In the genomic region with DNA sequence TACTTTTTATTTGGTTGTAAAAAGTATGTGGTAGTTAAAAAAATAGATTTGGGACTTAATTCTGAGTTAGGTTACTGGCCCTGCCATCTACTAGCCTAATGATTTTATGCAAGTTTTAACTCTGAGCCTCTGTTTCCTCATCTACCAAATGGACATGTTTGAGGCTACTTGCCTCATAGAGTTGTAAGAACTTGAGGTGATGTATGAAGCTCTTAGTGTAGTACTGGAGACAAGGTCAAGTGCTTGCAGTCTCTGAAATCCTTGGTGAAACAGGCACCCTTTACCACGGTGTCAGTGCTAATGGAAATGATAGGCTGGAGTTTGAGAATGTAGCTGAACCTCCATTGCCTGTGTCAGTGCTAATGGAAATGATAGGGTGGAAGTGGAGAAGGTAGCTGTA, we compare ENCODE assay signal across 20 cellular contexts. TPM values are rescaled to one million over a fixed set of nuclear protein-coding genes. Genes with fewer than 3 reads are reported as not detected.
DNase-seq lines count a peak whose midpoint lies in the region; ATAC-seq and TF ChIP-seq lines count a peak whose summit lies in the region.
"Had no signal": no experiment of that assay in that cellular context is flagged by ENCODE, and none has a peak within 500 bp of the region (broad histone marks: within the 10 kb centered on the region; RNA-seq: fewer than 3 reads in every experiment).

No MANE protein-coding gene starts in this region.

- H3K9me3 ChIP-seq in SK-N-MC (ENCODE audit: low read depth, low read length) (no peaks in the 10 kb centered on the region), upper lobe of left lung (no peaks in the 10 kb centered on the region), SJCRH30 (replicated peaks) (no peaks in the 10 kb centered on the region)
- H3K9me3 ChIP-seq: heart left ventricle, MG63, right atrium auricular region had no signal

- H3K4me1 Mint-ChIP-seq in activated naive CD4-positive, alpha-beta T cell treated with anti-CD3 and anti-CD28 coated beads for 36 hours (ENCODE audit: low read depth), result peaks cover 23% of the 10 kb centered on the region
- H3K4me1 Mint-ChIP-seq in activated naive CD4-positive, alpha-beta T cell treated with anti-CD3 and anti-CD28 coated beads, Interleukin-2, amount 10 ng/mL, durations not matched to agents 7 days and 5 days, result peaks cover 22% of the 10 kb centered on the region
- peaks cover 12% of the 10 kb centered on the region for H3K4me1 Mint-ChIP-seq in memory B cell
- H3K4me1 Mint-ChIP-seq in activated T-helper 1 cell treated with anti-CD3 and anti-CD28 coated beads, Interleukin-12 subunit alpha, Interleukin-12 subunit beta, Interleukin-2, Interleukin-4 antibody, amounts not matched to agents 30 ng/mL and 10 ng/mL and 1 ng/mL, durations not matched to agents 14 hours and 24 hours and 36 hours (ENCODE audit: low read depth), result peaks cover 20% of the 10 kb centered on the region

- H3K4me1 ChIP-seq in upper lobe of left lung (peaks cover 31 to 41% (median 36%) of the 10 kb centered on the region in 4 donors), SJCRH30 (no peaks in the 10 kb centered on the region)

- DNase-seq in activated naive CD4-positive, alpha-beta T cell treated with anti-CD3 and anti-CD28 coated beads for 36 hours, result no peak
- no peak for DNase-seq in activated naive CD4-positive, alpha-beta T cell treated with anti-CD3 and anti-CD28 coated beads, Interleukin-2, amount 10 ng/mL, durations not matched to agents 7 days and 5 days
- no peak for DNase-seq in SK-N-MC (ENCODE audit: low read depth, low spot score)
- DNase-seq in memory B cell (ENCODE audit: low spot score in 2 of 2), result no peak
- no peak for DNase-seq in upper lobe of left lung
- no peak for DNase-seq in activated T-helper 1 cell treated with anti-CD3 and anti-CD28 coated beads, Interleukin-12 subunit alpha, Interleukin-12 subunit beta, Interleukin-2, Interleukin-4 antibody, amounts not matched to agents 30 ng/mL and 10 ng/mL and 1 ng/mL, durations not matched to agents 14 hours and 24 hours and 36 hours (ENCODE audit: low spot score)
- DNase-seq in stimulated activated CD4-positive, alpha-beta T cell treated with anti-CD3 and anti-CD28 coated beads, Interleukin-12 subunit alpha, Interleukin-12 subunit beta, amount 100 ng/mL, for 4 hours, result no peak
- no peak for DNase-seq in SJCRH30
- DNase-seq: activated CD4-positive, CD25-positive, alpha-beta regulatory T cell; activated CD8-positive, alpha-beta memory T cell treated with anti-CD3 and anti-CD28 coated beads, Interleukin-2, amount 10 ng/mL, durations not matched to agents 7 days and 5 days; activated effector memory CD4-positive, alpha-beta T cell treated with anti-CD3 and anti-CD28 coated beads, Interleukin-2, amount 50 U/mL, for 16 hours; EL; MG63; NCI-H1694; NCI-H226; stimulated activated CD4-positive, alpha-beta T cell treated with anti-CD3 and anti-CD28 coated beads, Interleukin-15, amount 100 ng/mL, for 24 hours had no signal

- peak overlapping the region; percentile 8 for H3K27ac Mint-ChIP-seq in activated naive CD4-positive, alpha-beta T cell treated with anti-CD3 and anti-CD28 coated beads for 36 hours
- no peak overlapping the region for H3K27ac Mint-ChIP-seq in activated naive CD4-positive, alpha-beta T cell treated with anti-CD3 and anti-CD28 coated beads, Interleukin-2, amount 10 ng/mL, durations not matched to agents 7 days and 5 days
- H3K27ac Mint-ChIP-seq in memory B cell, result peak overlapping the region; percentile 31
- no peak overlapping the region for H3K27ac Mint-ChIP-seq in activated T-helper 1 cell treated with anti-CD3 and anti-CD28 coated beads, Interleukin-12 subunit alpha, Interleukin-12 subunit beta, Interleukin-2, Interleukin-4 antibody, amounts not matched to agents 30 ng/mL and 10 ng/mL and 1 ng/mL, durations not matched to agents 14 hours and 24 hours and 36 hours
- H3K27ac Mint-ChIP-seq: activated CD8-positive, alpha-beta memory T cell treated with anti-CD3 and anti-CD28 coated beads, Interleukin-2, amount 10 ng/mL, durations not matched to agents 7 days and 5 days; stimulated activated effector memory CD8-positive, alpha-beta T cell treated with anti-CD3 and anti-CD28 coated beads, Interleukin-12 subunit alpha, Interleukin-12 subunit beta, amount 100 ng/mL, for 72 hours had no signal

- intact Hi-C loops in activated naive CD4-positive, alpha-beta T cell treated with anti-CD3 and anti-CD28 coated beads for 36 hours (cut with micrococcal nuclease), result no loop called here
- intact Hi-C loops in activated T-helper 1 cell treated with anti-CD3 and anti-CD28 coated beads, Interleukin-12 subunit alpha, Interleukin-12 subunit beta, Interleukin-2, Interleukin-4 antibody, amounts not matched to agents 30 ng/mL and 10 ng/mL and 1 ng/mL, durations not matched to agents 14 hours and 24 hours and 36 hours (cut with micrococcal nuclease), result no loop called here

- H3K36me3 Mint-ChIP-seq in activated naive CD4-positive, alpha-beta T cell treated with anti-CD3 and anti-CD28 coated beads for 36 hours (ENCODE audit: low read depth), result peaks cover 5% of the 10 kb centered on the region
- peaks cover 6% of the 10 kb centered on the region for H3K36me3 Mint-ChIP-seq in activated naive CD4-positive, alpha-beta T cell treated with anti-CD3 and anti-CD28 coated beads, Interleukin-2, amount 10 ng/mL, durations not matched to agents 7 days and 5 days
- H3K36me3 Mint-ChIP-seq in memory B cell, result peaks cover 5% of the 10 kb centered on the region
- H3K36me3 Mint-ChIP-seq in activated T-helper 1 cell treated with anti-CD3 and anti-CD28 coated beads, Interleukin-12 subunit alpha, Interleukin-12 subunit beta, Interleukin-2, Interleukin-4 antibody, amounts not matched to agents 30 ng/mL and 10 ng/mL and 1 ng/mL, durations not matched to agents 14 hours and 24 hours and 36 hours (ENCODE audit: low read depth), result peaks cover 7% of the 10 kb centered on the region

- no peak overlapping the region for H3K4me3 Mint-ChIP-seq in activated naive CD4-positive, alpha-beta T cell treated with anti-CD3 and anti-CD28 coated beads for 36 hours
- no peak overlapping the region for H3K4me3 Mint-ChIP-seq in activated naive CD4-positive, alpha-beta T cell treated with anti-CD3 and anti-CD28 coated beads, Interleukin-2, amount 10 ng/mL, durations not matched to agents 7 days and 5 days
- no peak overlapping the region for H3K4me3 Mint-ChIP-seq in memory B cell
- no peak overlapping the region for H3K4me3 Mint-ChIP-seq in activated T-helper 1 cell treated with anti-CD3 and anti-CD28 coated beads, Interleukin-12 subunit alpha, Interleukin-12 subunit beta, Interleukin-2, Interleukin-4 antibody, amounts not matched to agents 30 ng/mL and 10 ng/mL and 1 ng/mL, durations not matched to agents 14 hours and 24 hours and 36 hours
- H3K4me3 Mint-ChIP-seq: activated CD8-positive, alpha-beta memory T cell treated with anti-CD3 and anti-CD28 coated beads, Interleukin-2, amount 10 ng/mL, durations not matched to agents 7 days and 5 days; stimulated activated effector memory CD8-positive, alpha-beta T cell treated with anti-CD3 and anti-CD28 coated beads, Interleukin-12 subunit alpha, Interleukin-12 subunit beta, amount 100 ng/mL, for 72 hours had no signal

- no peak overlapping the region for H3K9ac ChIP-seq in SK-N-MC (ENCODE audit: insufficient read length)

- TF ChIP-seq EP300 in upper lobe of left lung (IDR thresholded peaks at IDR 0.05), result no peak

- H3K9me3 Mint-ChIP-seq in activated naive CD4-positive, alpha-beta T cell treated with anti-CD3 and anti-CD28 coated beads for 36 hours, result no peaks in the 10 kb centered on the region
- H3K9me3 Mint-ChIP-seq in activated naive CD4-positive, alpha-beta T cell treated with anti-CD3 and anti-CD28 coated beads, Interleukin-2, amount 10 ng/mL, durations not matched to agents 7 days and 5 days, result no peaks in the 10 kb centered on the region
- H3K9me3 Mint-ChIP-seq in memory B cell, result no peaks in the 10 kb centered on the region
- H3K9me3 Mint-ChIP-seq in activated T-helper 1 cell treated with anti-CD3 and anti-CD28 coated beads, Interleukin-12 subunit alpha, Interleukin-12 subunit beta, Interleukin-2, Interleukin-4 antibody, amounts not matched to agents 30 ng/mL and 10 ng/mL and 1 ng/mL, durations not matched to agents 14 hours and 24 hours and 36 hours, result no peaks in the 10 kb centered on the region
- H3K9me3 Mint-ChIP-seq: stimulated activated effector memory CD8-positive, alpha-beta T cell treated with anti-CD3 and anti-CD28 coated beads, Interleukin-12 subunit alpha, Interleukin-12 subunit beta, amount 100 ng/mL, for 72 hours had no signal

- H3K36me3 ChIP-seq in SK-N-MC (ENCODE audit: insufficient read depth, low read length), result no peaks in the 10 kb centered on the region
- no peaks in the 10 kb centered on the region for H3K36me3 ChIP-seq in upper lobe of left lung
- H3K36me3 ChIP-seq in SJCRH30, result peaks cover 10% of the 10 kb centered on the region; the same call in 1 of the 2 replicates
- H3K36me3 ChIP-seq: MG63, right atrium auricular region had no signal

- TF ChIP-seq POLR2A in upper lobe of left lung (IDR thresholded peaks at IDR 0.05), result no peak

- H3K27me3 Mint-ChIP-seq in activated naive CD4-positive, alpha-beta T cell treated with anti-CD3 and anti-CD28 coated beads for 36 hours (ENCODE audit: low read depth), result no peaks in the 10 kb centered on the region
- H3K27me3 Mint-ChIP-seq in activated naive CD4-positive, alpha-beta T cell treated with anti-CD3 and anti-CD28 coated beads, Interleukin-2, amount 10 ng/mL, durations not matched to agents 7 days and 5 days, result no peaks in the 10 kb centered on the region
- H3K27me3 Mint-ChIP-seq in memory B cell, result no peaks in the 10 kb centered on the region
- H3K27me3 Mint-ChIP-seq in activated T-helper 1 cell treated with anti-CD3 and anti-CD28 coated beads, Interleukin-12 subunit alpha, Interleukin-12 subunit beta, Interleukin-2, Interleukin-4 antibody, amounts not matched to agents 30 ng/mL and 10 ng/mL and 1 ng/mL, durations not matched to agents 14 hours and 24 hours and 36 hours (ENCODE audit: insufficient read depth), result no peaks in the 10 kb centered on the region
- H3K27me3 Mint-ChIP-seq: activated CD8-positive, alpha-beta memory T cell treated with anti-CD3 and anti-CD28 coated beads, Interleukin-2, amount 10 ng/mL, durations not matched to agents 7 days and 5 days had no signal

- H3K27ac ChIP-seq in SK-N-MC (peak overlapping the region; percentile 42; the same call in 1 of the 2 replicates), upper lobe of left lung (peak overlapping the region; percentile 47 to 78 (median 64)), SJCRH30 (no peak overlapping the region)

- CTCF ChIA-PET in activated naive CD4-positive, alpha-beta T cell treated with anti-CD3 and anti-CD28 coated beads for 36 hours (lab: Charles Lee), result interaction anchor here (0.6 to 1.5 kb wide), 3 partner anchors 25 to 342 kb away, joined by 3 to 4 read pairs (median 4); no protein-coding TSS in a partner anchor
- CTCF ChIA-PET in activated naive CD4-positive, alpha-beta T cell treated with anti-CD3 and anti-CD28 coated beads, Interleukin-2, amount 10 ng/mL, durations not matched to agents 7 days and 5 days (lab: Charles Lee), result interaction anchor here (0.9 to 1.4 kb wide), 2 partner anchors 10 to 18 kb away, joined by 3 to 5 read pairs; no protein-coding TSS in a partner anchor

- H3K27me3 ChIP-seq in upper lobe of left lung, result no peaks in the 10 kb centered on the region
- H3K27me3 ChIP-seq in SJCRH30, result no peaks in the 10 kb centered on the region
- H3K27me3 ChIP-seq: heart left ventricle, MG63, right atrium auricular region had no signal

- TF ChIP-seq CTCF in upper lobe of left lung (IDR thresholded peaks at IDR 0.05), result no peak

- H3K4me3 ChIP-seq in SK-N-MC, result no peak overlapping the region
- H3K4me3 ChIP-seq in upper lobe of left lung, result no peak overlapping the region
- no peak overlapping the region for H3K4me3 ChIP-seq in SJCRH30
- H3K4me3 ChIP-seq: lung, MG63, right atrium auricular region had no signal

- 63 to 70% methylated on average over 1 of the region's 1 CpG for WGBS in upper lobe of left lung, 2 donors

- ATAC-seq in memory B cell (ENCODE audit: low read depth), result no peak
- ATAC-seq in upper lobe of left lung (ENCODE audit: low FRiP score in 2 of 2), result peak; percentile 34 to 47
- ATAC-seq: activated CD8-positive, alpha-beta memory T cell treated with anti-CD3 and anti-CD28 coated beads, Interleukin-2, amount 10 ng/mL, durations not matched to agents 7 days and 5 days; stimulated activated effector memory CD8-positive, alpha-beta T cell treated with anti-CD3 and anti-CD28 coated beads, Interleukin-12 subunit alpha, Interleukin-12 subunit beta, amount 100 ng/mL, for 72 hours had no signal

RNA-seq across cellular contexts. Expression of a gene that starts 15.3 kb away (rescaled TPM):
- total RNA-seq in activated naive CD4-positive, alpha-beta T cell treated with anti-CD3 and anti-CD28 coated beads for 36 hours, result 10 to 100 TPM; 19.0 to 20.0 TPM
- total RNA-seq in upper lobe of left lung, result 10 to 100 TPM; 26.5 to 44.4 (median 35.3) TPM
- 23.1 and 24.9 TPM in 2 replicates for total RNA-seq in activated T-helper 1 cell treated with anti-CD3 and anti-CD28 coated beads, Interleukin-12 subunit alpha, Interleukin-12 subunit beta, Interleukin-2, Interleukin-4 antibody, amounts not matched to agents 30 ng/mL and 10 ng/mL and 1 ng/mL, durations not matched to agents 14 hours and 24 hours and 36 hours
- 33.2 and 35.2 TPM in 2 replicates for total RNA-seq in SJCRH30 (2014; rRNA removed; shearing (Covaris generic))

RNA-seq across cellular contexts. Expression of a gene that starts 26.1 kb away (rescaled TPM):
- 100 to 1,000 TPM; 126 to 128 TPM for total RNA-seq in activated naive CD4-positive, alpha-beta T cell treated with anti-CD3 and anti-CD28 coated beads for 36 hours
- total RNA-seq in upper lobe of left lung, result 10 to 100 TPM; 34.8 to 85.4 (median 51.6) TPM
- 195 and 202 TPM in 2 replicates for total RNA-seq in activated T-helper 1 cell treated with anti-CD3 and anti-CD28 coated beads, Interleukin-12 subunit alpha, Interleukin-12 subunit beta, Interleukin-2, Interleukin-4 antibody, amounts not matched to agents 30 ng/mL and 10 ng/mL and 1 ng/mL, durations not matched to agents 14 hours and 24 hours and 36 hours
- total RNA-seq in SJCRH30 (2014; rRNA removed; shearing (Covaris generic)), result 46.3 and 56.9 TPM in 2 replicates

Comparison
In these comparisons a context has a peak if more than half of its experiments do, and no peak if none do; other contexts are left out.
1. H3K27ac Mint-ChIP-seq: peak in activated naive CD4-positive, alpha-beta T cell treated with anti-CD3 and anti-CD28 coated beads for 36 hours (single experiment) and memory B cell (single experiment); none in activated naive CD4-positive, alpha-beta T cell treated with anti-CD3 and anti-CD28 coated beads, Interleukin-2, amount 10 ng/mL, durations not matched to agents 7 days and 5 days (single experiment) and activated T-helper 1 cell treated with anti-CD3 and anti-CD28 coated beads, Interleukin-12 subunit alpha, Interleukin-12 subunit beta, Interleukin-2, Interleukin-4 antibody, amounts not matched to agents 30 ng/mL and 10 ng/mL and 1 ng/mL, durations not matched to agents 14 hours and 24 hours and 36 hours (single experiment).